Comparison of ENCODE assay signal across 4 cellular contexts in genomic region chr13:28859069-28859468, GRCh38. TPM values are rescaled to one million over a fixed set of nuclear protein-coding genes. Genes with fewer than 3 reads are reported as not detected.
"Had no signal": no experiment of that assay in that cellular context is flagged by ENCODE, and none has a peak within 500 bp of the region (broad histone marks: within the 10 kb centered on the region; RNA-seq: fewer than 3 reads in every experiment).

No MANE protein-coding gene starts in this region.

- ATAC-seq: GM12878 had no signal

- DNase-seq: GDM1, GF-D8 had no signal

- H3K4me3 ChIP-seq: GM12878 had no signal

RNA-seq across cellular contexts. Expression of gene MTUS2, which starts 38.9 kb away (rescaled TPM):
- total RNA-seq: G401 had no signal
